8 cellular contexts compared by ENCODE assay signal in genomic region chr12:49200882-49201594, GRCh38. TPM values are rescaled to one million over a fixed set of nuclear protein-coding genes. Genes with fewer than 3 reads are reported as not detected.
A peak's percentile ranks its signal among the peaks of the same experiment; 100 is the strongest.
DNase-seq lines count a peak whose midpoint lies in the region; ATAC-seq and TF ChIP-seq lines count a peak whose summit lies in the region.

No MANE protein-coding gene starts in this region.

- H3K4me3 ChIP-seq in BE2C (ENCODE audit: low read depth, low read length) (peak overlapping the region; percentile 34), left ventricle myocardium inferior (peak overlapping the region; percentile 38), retinal pigment epithelial cell (ENCODE audit: low read length) (peak overlapping the region; percentile 4)

- peaks cover 37% of the 10 kb centered on the region for H3K4me1 Mint-ChIP-seq in HFFc6 (ENCODE audit: low read depth)

- peak overlapping the region; percentile 81 for H3K27ac ChIP-seq in angular gyrus (ENCODE audit: low read depth, low read length)
- peak overlapping the region; percentile 79 for H3K27ac ChIP-seq in left ventricle myocardium inferior (replicated peaks)

- TF ChIP-seq CTCF in BE2C (IDR thresholded peaks at IDR 0.05; ENCODE audit: low read depth, low read length) (no peak), HFFc6 (IDR thresholded peaks at IDR 0.05) (no peak), left ventricle myocardium inferior (IDR thresholded peaks at IDR 0.05; ENCODE audit: borderline replicate concordance) (no peak), retinal pigment epithelial cell (conservative IDR thresholded peaks at IDR 0.05; ENCODE audit: low read depth, low read length) (no peak)

- H3K9me3 ChIP-seq in BE2C (no peaks in the 10 kb centered on the region), left ventricle myocardium inferior (replicated peaks) (no peaks in the 10 kb centered on the region)

- H3K27me3 ChIP-seq in BE2C (no peaks in the 10 kb centered on the region), left ventricle myocardium inferior (ENCODE audit: low read depth) (no peaks in the 10 kb centered on the region)

- peak overlapping the region; percentile 94 for H3K27ac Mint-ChIP-seq in HFFc6

- H3K36me3 ChIP-seq in BE2C (no peaks in the 10 kb centered on the region), left ventricle myocardium inferior (no peaks in the 10 kb centered on the region)

- DNase-seq in BE2C = no peak
- DNase-seq in HFFc6 = peak; percentile 71
- peak; percentile 71 for DNase-seq in NCI-H524 treated with DMSO at 0.1 percent for 48 hours (lab: John Stamatoyannopoulos, UW)
- DNase-seq in left ventricle myocardium inferior = no peak
- DNase-seq in retinal pigment epithelial cell (ENCODE audit: low read depth) = peak; percentile 63

- H3K27me3 Mint-ChIP-seq in HFFc6 (ENCODE audit: insufficient read depth) = peaks cover 2% of the 10 kb centered on the region

- peak overlapping the region; percentile 66 for H3K4me3 Mint-ChIP-seq in HFFc6

- ATAC-seq in HG03457 (IDR thresholded peaks at IDR 0.05; ENCODE audit: unreplicated experiment) (no peak), GM19351 (IDR thresholded peaks at IDR 0.05; ENCODE audit: unreplicated experiment) (no peak)

- intact Hi-C loops in left ventricle myocardium inferior (cut with micrococcal nuclease) = no loop called here

- H3K36me3 Mint-ChIP-seq in HFFc6 (ENCODE audit: low read depth) = no peaks in the 10 kb centered on the region

- H3K9me3 Mint-ChIP-seq in HFFc6 = no peaks in the 10 kb centered on the region

- peaks cover 8% of the 10 kb centered on the region for H3K4me1 ChIP-seq in BE2C
- peaks cover 29% of the 10 kb centered on the region for H3K4me1 ChIP-seq in left ventricle myocardium inferior

RNA-seq across cellular contexts. Expression of gene TUBA1A, which starts 12.2 kb away (rescaled TPM):
- polyA plus RNA-seq in BE2C (2012; ENCODE audit: insufficient read depth, insufficient read length, low read depth) = 1,431 TPM
- total RNA-seq in HFFc6 (2021; fragmentation: NEBNext Ultra II Directional; extraction: Animal tissue kit (Norgen Biotek cat#: 25700)) = 100 to 1,000 TPM; 227 to 300 (median 257) TPM
- 102 TPM for total RNA-seq in left ventricle myocardium inferior

Comparison
In these comparisons a context has a peak if more than half of its experiments do, and no peak if none do; other contexts are left out.
1. DNase-seq: peak in HFFc6 (single experiment), NCI-H524 treated with DMSO at 0.1 percent for 48 hours (single experiment) and retinal pigment epithelial cell (single experiment); none in BE2C (single experiment) and left ventricle myocardium inferior (single experiment).
2. Peak in every context shown above with its lines, with median percentiles within 50 percentile points of each other: H3K4me3 ChIP-seq.